ENCODE assay signal across 25 cellular contexts in genomic region chr10:48478469-48478868, GRCh38.
A peak's percentile ranks its signal among the peaks of the same experiment; 100 is the strongest.
DNase-seq lines count a peak whose midpoint lies in the region; ATAC-seq, FAIRE-seq and TF ChIP-seq lines count a peak whose summit lies in the region.
"Had no signal": no experiment of that assay in that cellular context is flagged by ENCODE, and none has a peak within 500 bp of the region (broad histone marks: within the 10 kb centered on the region; RNA-seq: fewer than 3 reads in every experiment).

No MANE protein-coding gene starts in this region.

- H3K79me2 ChIP-seq in H1 (ENCODE audit: control insufficient read depth in 1 of 2, insufficient read depth in 2 of 2, low read length in 2 of 2): no peaks in the 10 kb centered on the region

- no peak overlapping the region for H2AFZ ChIP-seq in H1 (ENCODE audit: low read length)

- H3K4me1 Mint-ChIP-seq in HFFc6 (ENCODE audit: low read depth) (peaks cover 56% of the 10 kb centered on the region), neural crest cell (no peaks in the 10 kb centered on the region)

- H3K4me3 Mint-ChIP-seq in HFFc6 (no peak overlapping the region), neural crest cell (no peak overlapping the region)
- H3K4me3 Mint-ChIP-seq: CD4-positive, alpha-beta T cell had no signal

- H2BK20ac ChIP-seq in H1 (ENCODE audit: low read length): no peak overlapping the region

- H2BK15ac ChIP-seq in H1 (ENCODE audit: low read length): no peak overlapping the region

- TF ChIP-seq RAD21 in H1 (IDR thresholded peaks at IDR 0.05 in 1 of 2, conservative IDR thresholded peaks at IDR 0.05 in 1 of 2; ENCODE audit: low read depth in 2 of 2, low read length in 2 of 2): no peak

- H4K8ac ChIP-seq in H1 (ENCODE audit: extremely low read depth, insufficient read depth, low read length): no peak overlapping the region

- 0 out of 2 replicates have a peak, but pooled peaks cover 2% of the 10 kb centered on the region for H3K79me1 ChIP-seq in H1 (ENCODE audit: low read depth, low read length)

- peak overlapping the region; percentile 49; the same call in 1 of the 2 replicates for H2BK5ac ChIP-seq in H1 (ENCODE audit: low read depth, low read length)

- peaks cover 0 to 9% (median 1%) of the 10 kb centered on the region in 4 experiments; a peak in 3 of 7 replicates for H3K4me1 ChIP-seq in H1 (replicated peaks in 1 of 4; ENCODE audit: control insufficient read depth in 3 of 4, insufficient read depth in 4 of 4, low read length in 3 of 4)
- H3K4me1 ChIP-seq: A549 had no signal

- no peak for FAIRE-seq in H1 (lab: Jason Lieb, UNC)
- FAIRE-seq: A549, G401.6, HepG2, RCC 7860 had no signal

- no peaks in the 10 kb centered on the region for H3K27me3 ChIP-seq in H1 (replicated peaks in 1 of 4; ENCODE audit: control insufficient read depth in 3 of 4, extremely low read depth in 1 of 4, insufficient read depth in 3 of 4, low read length in 3 of 4)
- H3K27me3 ChIP-seq: BLaER1 treated with 17β-estradiol and CSF1 and Interleukin-3, amounts not matched to agents 10 nM and 100 nM had no signal

- no peaks in the 10 kb centered on the region for H3K9me3 Mint-ChIP-seq in HFFc6
- H3K9me3 Mint-ChIP-seq in neural crest cell: no peaks in the 10 kb centered on the region
- H3K9me3 Mint-ChIP-seq: CD4-positive, alpha-beta T cell had no signal

- no peak for TF ChIP-seq EP300 in H1 (IDR thresholded peaks at IDR 0.05; ENCODE audit: borderline replicate concordance in 1 of 2, low read depth in 2 of 2, low read length in 2 of 2)

- peak overlapping the region; percentile 47 for H4K91ac ChIP-seq in H1 (replicated peaks; ENCODE audit: insufficient read length, low read length)

- CTCF ChIA-PET in H1 (lab: Charles Lee; ENCODE audit: partially characterized antibody): interaction anchor here (1.1 to 1.7 kb wide), 3 partner anchors 9 to 130 kb away, joined by 3 to 4 read pairs (median 4); no protein-coding TSS in a partner anchor

- H3K27me3 Mint-ChIP-seq in HFFc6 (ENCODE audit: insufficient read depth) (peaks cover 8% of the 10 kb centered on the region), neural crest cell (ENCODE audit: low read depth) (no peaks in the 10 kb centered on the region)
- H3K27me3 Mint-ChIP-seq: CD4-positive, alpha-beta T cell had no signal

- no peak overlapping the region for H3K9ac ChIP-seq in H1 (replicated peaks in 1 of 4; ENCODE audit: extremely low read depth in 1 of 4, low read depth in 3 of 4, low read length in 3 of 4)
- H3K9ac ChIP-seq: BLaER1 treated with 17β-estradiol and CSF1 and Interleukin-3, amounts not matched to agents 10 nM and 100 nM had no signal

- H3K23me2 ChIP-seq in H1 (ENCODE audit: low read depth, low read length): no peaks in the 10 kb centered on the region

- no peak overlapping the region for H3K4ac ChIP-seq in H1 (replicated peaks; ENCODE audit: insufficient read length, low read depth, low read length)

- H4K20me1 ChIP-seq in H1 (replicated peaks in 1 of 2; ENCODE audit: control insufficient read depth in 1 of 2, insufficient read depth in 2 of 2, low read length in 2 of 2): no peaks in the 10 kb centered on the region

- H3K4me2 ChIP-seq in H1 (ENCODE audit: insufficient read depth in 1 of 2, low read depth in 2 of 2, low read length in 2 of 2): no peak overlapping the region
- H3K4me2 ChIP-seq: A549 had no signal

- no peak overlapping the region for H3K18ac ChIP-seq in H1 (ENCODE audit: extremely low read depth, low read length)

- H4K5ac ChIP-seq in H1 (ENCODE audit: insufficient read length, low read depth, low read length): no peak overlapping the region

- no peak overlapping the region for H3K14ac ChIP-seq in H1 (ENCODE audit: insufficient read length)

- no peak overlapping the region for H3K23ac ChIP-seq in H1 (ENCODE audit: insufficient read length)

- H3K9me3 ChIP-seq in H1 (ENCODE audit: insufficient read depth in 2 of 2, low read depth in 1 of 2, low read length in 1 of 2): no peaks in the 10 kb centered on the region
- H3K9me3 ChIP-seq: A549; BLaER1 treated with 17β-estradiol and CSF1 and Interleukin-3, amounts not matched to agents 10 nM and 100 nM had no signal

- H2BK120ac ChIP-seq in H1 (replicated peaks; ENCODE audit: low read depth, low read length): no peak overlapping the region

- H3K27ac ChIP-seq in H1 (ENCODE audit: low read depth, low read length): no peak overlapping the region
- H3K27ac ChIP-seq: A549; BLaER1 treated with 17β-estradiol and CSF1 and Interleukin-3, amounts not matched to agents 10 nM and 100 nM; SK-N-MC had no signal

- POLR2A ChIA-PET in H1 (lab: Charles Lee; ENCODE audit: partially characterized antibody): no interaction called here

- no peak overlapping the region for H3K4me3 ChIP-seq in H1 (ENCODE audit: extremely low read depth in 1 of 4, insufficient read depth in 2 of 4, low read depth in 3 of 4, low read length in 4 of 4)
- H3K4me3 ChIP-seq: A549; BLaER1 treated with 17β-estradiol and CSF1 and Interleukin-3, amounts not matched to agents 10 nM and 100 nM; SK-N-MC had no signal

- H3K36me3 ChIP-seq in H1 (ENCODE audit: control insufficient read depth in 2 of 4, insufficient read depth in 4 of 4, low read length in 3 of 4): no peaks in the 10 kb centered on the region

- no peak for DNase-seq in HFFc6
- DNase-seq in NCI-H146 treated with DMSO at 0.1 percent for 48 hours (lab: John Stamatoyannopoulos, UW; ENCODE audit: unreplicated experiment): peak; percentile 32
- no peak for DNase-seq in H1 (ENCODE audit: low read depth in 1 of 2, low spot score in 2 of 2)
- DNase-seq in neural crest cell (ENCODE audit: low read depth, low spot score): no peak
- no peak for DNase-seq in DMS79 (lab: John Stamatoyannopoulos, UW)
- no peak for DNase-seq in iPS-NIHi11 (ENCODE audit: low spot score)
- DNase-seq: AML-193; CD4-positive, alpha-beta T cell; DMS53; GOT3; HCEC 1CT; NCI-H1092 treated with DMSO at 0.1 percent for 48 hours; NCI-H1436; NCI-H1930; NCI-H2107; NCI-H524 treated with DMSO at 0.1 percent for 48 hours; NCI-H774; SIG-M5 had no signal

- TF ChIP-seq POLR2A in H1 (IDR thresholded peaks at IDR 0.05; ENCODE audit: control extremely low read depth in 1 of 2, low read depth in 2 of 2, low read length in 2 of 2): no peak

- H3K36me3 Mint-ChIP-seq in HFFc6 (ENCODE audit: low read depth) (peaks cover 51% of the 10 kb centered on the region), neural crest cell (ENCODE audit: low read depth) (no peaks in the 10 kb centered on the region)

- ATAC-seq in GM19035 (IDR thresholded peaks at IDR 0.05; ENCODE audit: unreplicated experiment): no peak
- ATAC-seq: A549, HepG2 had no signal

- peak overlapping the region; percentile 38 for H3K27ac Mint-ChIP-seq in HFFc6
- peak overlapping the region; percentile 5 for H3K27ac Mint-ChIP-seq in neural crest cell (ENCODE audit: unreplicated experiment)
- H3K27ac Mint-ChIP-seq: CD4-positive, alpha-beta T cell had no signal

- no peak overlapping the region for H3K56ac ChIP-seq in H1 (replicated peaks; ENCODE audit: insufficient read length, low read depth, low read length)

- no peak for TF ChIP-seq CTCF in HFFc6 (IDR thresholded peaks at IDR 0.05)
- TF ChIP-seq CTCF in H1 (IDR thresholded peaks at IDR 0.05; ENCODE audit: control extremely low read depth in 1 of 3, insufficient read depth in 1 of 3, low read depth in 1 of 3, low read length in 3 of 3): no peak
- TF ChIP-seq CTCF in neural crest cell (conservative IDR thresholded peaks at IDR 0.05): no peak

- 91% methylated on average over 5 of the region's 5 CpGs; no CpG with 5 or more reads in 1 of the 2 experiments for WGBS in H1 (ENCODE audit: extremely low coverage in 1 of 2, insufficient coverage in 1 of 2, insufficient read length in 1 of 2, insufficient replicate concordance in 2 of 2, low coverage in 1 of 2, low lambda C conversion rate in 2 of 2, missing lambda C conversion rate in 1 of 2), 2 experiments

- no peak overlapping the region for H2BK12ac ChIP-seq in H1 (ENCODE audit: low read depth, low read length)

- H2AK5ac ChIP-seq in H1 (ENCODE audit: low read depth, low read length): no peak overlapping the region

TF ChIP-seq in H1, 55 proteins besides CTCF, POLR2A, EP300 and RAD21:
- TF ChIP-seq KDM5A (IDR thresholded peaks at IDR 0.05; ENCODE audit: low read length) (no peak), GTF2F1 (IDR thresholded peaks at IDR 0.05; ENCODE audit: borderline replicate concordance, low read depth, low read length) (no peak), CBX5 (IDR thresholded peaks at IDR 0.05; ENCODE audit: low read depth, low read length) (no peak), SUZ12 (IDR thresholded peaks at IDR 0.05; ENCODE audit: low read length) (no peak), ATF2 (IDR thresholded peaks at IDR 0.05; ENCODE audit: low read length) (no peak), SP4 (IDR thresholded peaks at IDR 0.05; ENCODE audit: low read length) (no peak), POLR2AphosphoS5 (IDR thresholded peaks at IDR 0.05; ENCODE audit: low read depth, low read length) (no peak), SP1 (IDR thresholded peaks at IDR 0.05; ENCODE audit: low read depth, low read length) (no peak), ZNF274 (IDR thresholded peaks at IDR 0.05; ENCODE audit: borderline replicate concordance, extremely low read depth, low read length) (no peak), CHD2 (IDR thresholded peaks at IDR 0.05; ENCODE audit: low read length) (no peak), TEAD4 (IDR thresholded peaks at IDR 0.05; ENCODE audit: low read depth, low read length) (no peak), RNF2 (IDR thresholded peaks at IDR 0.05; ENCODE audit: borderline replicate concordance, low read depth, low read length, missing control alignments, poor library complexity, severe bottlenecking) (no peak), SIRT6 (IDR thresholded peaks at IDR 0.05; ENCODE audit: low read length) (no peak), RFX5 (IDR thresholded peaks at IDR 0.05; ENCODE audit: borderline replicate concordance, low read depth, low read length) (no peak), CHD1 (IDR thresholded peaks at IDR 0.05; ENCODE audit: low read depth, low read length) (no peak)
TF ChIP-seq in H1: peak in this region for 0.
